In the genomic region with DNA sequence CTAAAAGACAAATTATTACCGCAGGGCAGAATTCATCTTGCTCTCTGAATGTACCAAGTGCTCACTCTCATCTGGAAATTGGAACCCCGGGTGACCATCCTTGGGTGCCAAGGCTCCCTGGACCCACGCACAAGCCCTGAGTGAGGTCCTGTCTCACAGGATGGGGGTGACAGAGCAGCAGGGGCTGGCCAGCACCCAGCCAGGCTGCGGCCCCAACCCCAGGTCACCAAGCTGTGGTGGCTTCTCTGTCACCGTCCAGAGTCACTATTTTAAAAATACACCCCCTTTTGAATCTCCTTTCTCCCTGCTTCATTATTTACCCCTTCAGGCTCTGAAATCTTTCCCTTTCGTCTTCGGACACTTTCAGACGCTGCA, we compare ENCODE assay signal across 14 cellular contexts.
A peak's percentile ranks its signal among the peaks of the same experiment; 100 is the strongest.
DNase-seq lines count a peak whose midpoint lies in the region; ATAC-seq and TF ChIP-seq lines count a peak whose summit lies in the region.
"Had no signal": no experiment of that assay in that cellular context is flagged by ENCODE, and none has a peak within 500 bp of the region (broad histone marks: within the 10 kb centered on the region; RNA-seq: fewer than 3 reads in every experiment).

No MANE protein-coding gene starts in this region.

- H2BK20ac ChIP-seq in H9 (ENCODE audit: low read depth, low read length, poor library complexity, severe bottlenecking) = no peak overlapping the region

- no peak overlapping the region for H3K4ac ChIP-seq in H9 (ENCODE audit: low read depth, low read length)

- H3K27me3 ChIP-seq in Panc1 (ENCODE audit: control insufficient read depth, insufficient read depth, low read length) (no peaks in the 10 kb centered on the region), right cardiac atrium (ENCODE audit: control insufficient read depth, insufficient read depth) (no peaks in the 10 kb centered on the region), H9 (ENCODE audit: insufficient read depth, low read length) (no peaks in the 10 kb centered on the region), lower lobe of right lung (ENCODE audit: low read depth) (no peaks in the 10 kb centered on the region)
- H3K27me3 ChIP-seq: Peyer's patch had no signal

- H4K91ac ChIP-seq in H9 (ENCODE audit: insufficient read length, low read depth, low read length) = no peak overlapping the region

- POLR2A ChIA-PET in activated CD8-positive, alpha-beta T cell treated with anti-CD3 and anti-CD28 coated beads for 36 hours (lab: Charles Lee) = interaction anchor here (0.6 kb wide), 1 partner anchor 866 kb away, joined by 3 read pairs; no protein-coding TSS in a partner anchor
- POLR2A ChIA-PET in activated CD8-positive, alpha-beta T cell treated with anti-CD3 and anti-CD28 coated beads, Interleukin-2, amount 10 ng/mL, durations not matched to agents 7 days and 5 days (lab: Charles Lee) = interaction anchor here (1.4 kb wide), 1 partner anchor 95 kb away, joined by 3 read pairs; no protein-coding TSS in a partner anchor
- POLR2A ChIA-PET in Panc1 (lab: Charles Lee) = no interaction called here

- H3K27ac ChIP-seq in Panc1 (ENCODE audit: low read length) = peak overlapping the region; percentile 88
- H3K27ac ChIP-seq in right cardiac atrium (ENCODE audit: low read length) = peak overlapping the region; percentile 87
- no peak overlapping the region for H3K27ac ChIP-seq in H9 (ENCODE audit: insufficient read length, low read depth, low read length)
- H3K27ac ChIP-seq in lower lobe of right lung = no peak overlapping the region
- H3K27ac ChIP-seq: KMS-11 had no signal

- no peak for DNase-seq in activated CD8-positive, alpha-beta T cell treated with anti-CD3 and anti-CD28 coated beads for 36 hours
- no peak for DNase-seq in activated CD8-positive, alpha-beta T cell treated with anti-CD3 and anti-CD28 coated beads, Interleukin-2, amount 10 ng/mL, durations not matched to agents 7 days and 5 days
- DNase-seq in Panc1 (ENCODE audit: low read depth, low spot score) (no peak), right cardiac atrium (no peak), H9 (no peak), lower lobe of right lung (no peak), GM19240 (ENCODE audit: insufficient read length, low spot score) (no peak)
- DNase-seq: endodermal cell, NCI-H524 had no signal

- H3K27ac Mint-ChIP-seq in activated CD8-positive, alpha-beta T cell treated with anti-CD3 and anti-CD28 coated beads for 36 hours = peak overlapping the region; percentile 20
- H3K27ac Mint-ChIP-seq in activated CD8-positive, alpha-beta T cell treated with anti-CD3 and anti-CD28 coated beads, Interleukin-2, amount 10 ng/mL, durations not matched to agents 7 days and 5 days = no peak overlapping the region
- peak overlapping the region; percentile 54 for H3K27ac Mint-ChIP-seq in stimulated activated memory B cell treated with anti-CD40 and anti-IgM and Interleukin-4, amounts not matched to agents 10 μg/mL and 1 μg/mL and 100 μg/mL, for 72 hours
- H3K27ac Mint-ChIP-seq in H9 = peak overlapping the region in 1 of 3 experiments; percentile 21; a peak in 1 of 7 replicates
- H3K27ac Mint-ChIP-seq: activated CD4-positive, alpha-beta T cell treated with anti-CD3 and anti-CD28 coated beads, Interleukin-2, amount 10 ng/mL, durations not matched to agents 7 days and 5 days; endodermal cell; natural killer cell treated with Interleukin-12 subunit alpha and Interleukin-12 subunit beta and Interleukin-15 and Interleukin-18, amount 100 ng/mL, for 72 hours had no signal

- no peaks in the 10 kb centered on the region for H3K79me2 ChIP-seq in H9 (ENCODE audit: insufficient read depth, low read length)

- no peak overlapping the region for H3K4me3 Mint-ChIP-seq in activated CD8-positive, alpha-beta T cell treated with anti-CD3 and anti-CD28 coated beads for 36 hours
- no peak overlapping the region for H3K4me3 Mint-ChIP-seq in activated CD8-positive, alpha-beta T cell treated with anti-CD3 and anti-CD28 coated beads, Interleukin-2, amount 10 ng/mL, durations not matched to agents 7 days and 5 days
- peak overlapping the region; percentile 49 for H3K4me3 Mint-ChIP-seq in stimulated activated memory B cell treated with anti-CD40 and anti-IgM and Interleukin-4, amounts not matched to agents 10 μg/mL and 1 μg/mL and 100 μg/mL, for 72 hours
- H3K4me3 Mint-ChIP-seq in H9 = no peak overlapping the region
- H3K4me3 Mint-ChIP-seq: activated CD4-positive, alpha-beta T cell treated with anti-CD3 and anti-CD28 coated beads, Interleukin-2, amount 10 ng/mL, durations not matched to agents 7 days and 5 days; endodermal cell; natural killer cell treated with Interleukin-12 subunit alpha and Interleukin-12 subunit beta and Interleukin-15 and Interleukin-18, amount 100 ng/mL, for 72 hours had no signal

- no peak overlapping the region for H2AK5ac ChIP-seq in H9 (ENCODE audit: insufficient read length, low read length)

- peaks cover 24% of the 10 kb centered on the region for H3K4me1 Mint-ChIP-seq in activated CD8-positive, alpha-beta T cell treated with anti-CD3 and anti-CD28 coated beads for 36 hours (ENCODE audit: low read depth)
- peaks cover 8% of the 10 kb centered on the region for H3K4me1 Mint-ChIP-seq in activated CD8-positive, alpha-beta T cell treated with anti-CD3 and anti-CD28 coated beads, Interleukin-2, amount 10 ng/mL, durations not matched to agents 7 days and 5 days (ENCODE audit: low read depth)
- H3K4me1 Mint-ChIP-seq in stimulated activated memory B cell treated with anti-CD40 and anti-IgM and Interleukin-4, amounts not matched to agents 10 μg/mL and 1 μg/mL and 100 μg/mL, for 72 hours = peaks cover 50% of the 10 kb centered on the region
- no peaks in the 10 kb centered on the region for H3K4me1 Mint-ChIP-seq in H9

- H3K56ac ChIP-seq in H9 (ENCODE audit: insufficient read length, low read depth, low read length) = no peak overlapping the region

- intact Hi-C loops in activated CD8-positive, alpha-beta T cell treated with anti-CD3 and anti-CD28 coated beads for 36 hours (cut with micrococcal nuclease) = no loop called here
- intact Hi-C loops in Panc1 (cut with micrococcal nuclease; ENCODE audit: unreplicated experiment) = no loop called here
- intact Hi-C loops in right cardiac atrium (cut with DNase I) = no loop called here
- intact Hi-C loops in lower lobe of right lung (cut with DNase I) = no loop called here

- no peak for ATAC-seq in activated CD8-positive, alpha-beta T cell treated with anti-CD3 and anti-CD28 coated beads for 36 hours
- no peak for ATAC-seq in activated CD8-positive, alpha-beta T cell treated with anti-CD3 and anti-CD28 coated beads, Interleukin-2, amount 10 ng/mL, durations not matched to agents 7 days and 5 days
- ATAC-seq in Panc1 = peak; percentile 26
- no peak for ATAC-seq in right cardiac atrium
- no peak for ATAC-seq in stimulated activated memory B cell treated with anti-CD40 and anti-IgM and Interleukin-4, amounts not matched to agents 10 μg/mL and 1 μg/mL and 100 μg/mL, for 72 hours
- no peak for ATAC-seq in lower lobe of right lung

- no peak for TF ChIP-seq CTCF in activated CD8-positive, alpha-beta T cell treated with anti-CD3 and anti-CD28 coated beads for 36 hours (IDR thresholded peaks at IDR 0.05)
- TF ChIP-seq CTCF in Panc1 (IDR thresholded peaks at IDR 0.05) = no peak
- no peak for TF ChIP-seq CTCF in H9 (conservative IDR thresholded peaks at IDR 0.05)
- TF ChIP-seq CTCF in lower lobe of right lung (IDR thresholded peaks at IDR 0.05) = no peak

- no peaks in the 10 kb centered on the region for H3K9me3 Mint-ChIP-seq in activated CD8-positive, alpha-beta T cell treated with anti-CD3 and anti-CD28 coated beads for 36 hours
- no peaks in the 10 kb centered on the region for H3K9me3 Mint-ChIP-seq in activated CD8-positive, alpha-beta T cell treated with anti-CD3 and anti-CD28 coated beads, Interleukin-2, amount 10 ng/mL, durations not matched to agents 7 days and 5 days (ENCODE audit: insufficient read depth)
- no peaks in the 10 kb centered on the region for H3K9me3 Mint-ChIP-seq in stimulated activated memory B cell treated with anti-CD40 and anti-IgM and Interleukin-4, amounts not matched to agents 10 μg/mL and 1 μg/mL and 100 μg/mL, for 72 hours
- H3K9me3 Mint-ChIP-seq in H9 = no peaks in the 10 kb centered on the region
- H3K9me3 Mint-ChIP-seq: activated CD4-positive, alpha-beta T cell treated with anti-CD3 and anti-CD28 coated beads, Interleukin-2, amount 10 ng/mL, durations not matched to agents 7 days and 5 days; endodermal cell; natural killer cell treated with Interleukin-12 subunit alpha and Interleukin-12 subunit beta and Interleukin-15 and Interleukin-18, amount 100 ng/mL, for 72 hours had no signal

- H2BK5ac ChIP-seq in H9 (ENCODE audit: insufficient read length, low read length) = no peak overlapping the region

- H2BK12ac ChIP-seq in H9 (ENCODE audit: insufficient read length, low read depth, low read length) = no peak overlapping the region

- CTCF ChIA-PET in activated CD8-positive, alpha-beta T cell treated with anti-CD3 and anti-CD28 coated beads for 36 hours (lab: Charles Lee) = interaction anchor here (1.4 kb wide), 1 partner anchor 27 kb away, joined by 3 read pairs; no protein-coding TSS in a partner anchor
- CTCF ChIA-PET in activated CD8-positive, alpha-beta T cell treated with anti-CD3 and anti-CD28 coated beads, Interleukin-2, amount 10 ng/mL, durations not matched to agents 7 days and 5 days (lab: Charles Lee) = no interaction called here
- CTCF ChIA-PET in Panc1 (lab: Charles Lee) = interaction anchor here (1.0 kb wide), 1 partner anchor 9 kb away, joined by 4 read pairs; no protein-coding TSS in a partner anchor

- H3K9me3 ChIP-seq in Panc1 (ENCODE audit: control insufficient read depth, insufficient read depth, low read depth, low read length) = no peaks in the 10 kb centered on the region
- H3K9me3 ChIP-seq in right cardiac atrium (ENCODE audit: control insufficient read depth, low read length) = no peaks in the 10 kb centered on the region
- H3K9me3 ChIP-seq in H9 (ENCODE audit: control insufficient read depth, low read depth, low read length) = no peaks in the 10 kb centered on the region
- H3K9me3 ChIP-seq in lower lobe of right lung = no peaks in the 10 kb centered on the region
- H3K9me3 ChIP-seq: Peyer's patch had no signal

- no peaks in the 10 kb centered on the region for H3K27me3 Mint-ChIP-seq in activated CD8-positive, alpha-beta T cell treated with anti-CD3 and anti-CD28 coated beads for 36 hours
- no peaks in the 10 kb centered on the region for H3K27me3 Mint-ChIP-seq in activated CD8-positive, alpha-beta T cell treated with anti-CD3 and anti-CD28 coated beads, Interleukin-2, amount 10 ng/mL, durations not matched to agents 7 days and 5 days (ENCODE audit: low read depth)
- H3K27me3 Mint-ChIP-seq in stimulated activated memory B cell treated with anti-CD40 and anti-IgM and Interleukin-4, amounts not matched to agents 10 μg/mL and 1 μg/mL and 100 μg/mL, for 72 hours = no peaks in the 10 kb centered on the region
- peaks cover 1% of the 10 kb centered on the region; the same call in 1 of the 2 replicates for H3K27me3 Mint-ChIP-seq in H9 (ENCODE audit: low read depth)
- H3K27me3 Mint-ChIP-seq: activated CD4-positive, alpha-beta T cell treated with anti-CD3 and anti-CD28 coated beads, Interleukin-2, amount 10 ng/mL, durations not matched to agents 7 days and 5 days; natural killer cell treated with Interleukin-12 subunit alpha and Interleukin-12 subunit beta and Interleukin-15 and Interleukin-18, amount 100 ng/mL, for 72 hours had no signal

- WGBS in right cardiac atrium = 66% methylated on average over 8 of the region's 8 CpGs
- no CpG with 5 or more reads among the region's 8 CpGs for WGBS in H9 (ENCODE audit: extremely low coverage, insufficient read length, low lambda C conversion rate)

- no peaks in the 10 kb centered on the region for H3K23me2 ChIP-seq in H9 (ENCODE audit: insufficient read length, low read depth, low read length, poor library complexity, severe bottlenecking)

- BruUV-seq in Panc1 (replicated peaks; lab: Mats Ljungman, UMichigan) = no TSS peak

- H3K4me2 ChIP-seq in H9 (ENCODE audit: insufficient read depth, insufficient read length, low read length) = no peak overlapping the region
- H3K4me2 ChIP-seq: KMS-11 had no signal

- in situ Hi-C loops in Panc1 (cut with HindIII; ENCODE audit: low pct_unique_long_range_greater_than_20kb, low sequenced_read_pairs) = no loop called here

- H3K4me3 ChIP-seq in Panc1 (ENCODE audit: low read depth in 2 of 2, low read length in 2 of 2) = peak overlapping the region in 1 of 2 experiments; percentile 29; a peak in 3 of 4 replicates
- H3K4me3 ChIP-seq in right cardiac atrium (ENCODE audit: low read length) = no peak overlapping the region
- H3K4me3 ChIP-seq in lower lobe of right lung = no peak overlapping the region
- H3K4me3 ChIP-seq: Peyer's patch had no signal

- H2BK120ac ChIP-seq in H9 (ENCODE audit: low read depth, low read length, poor library complexity, severe bottlenecking) = no peak overlapping the region

- no peak overlapping the region for H4K5ac ChIP-seq in H9 (ENCODE audit: insufficient read length, low read depth, low read length)

- H3K36me3 ChIP-seq in Panc1 (ENCODE audit: control insufficient read depth, insufficient read depth, low read length) (no peaks in the 10 kb centered on the region), lower lobe of right lung (no peaks in the 10 kb centered on the region)
- H3K36me3 ChIP-seq: Peyer's patch had no signal

- no peaks in the 10 kb centered on the region for H4K20me1 ChIP-seq in H9 (ENCODE audit: control insufficient read depth, insufficient read depth, insufficient read length)

- H3K79me1 ChIP-seq in H9 (ENCODE audit: insufficient read depth, low read depth, low read length, poor library complexity, severe bottlenecking) = no peaks in the 10 kb centered on the region

- no peak overlapping the region for H3K23ac ChIP-seq in H9 (ENCODE audit: insufficient read length, low read depth, low read length)

- no peak overlapping the region for H3K18ac ChIP-seq in H9 (ENCODE audit: insufficient read length, low read depth, low read length)

- no peak overlapping the region; the same call in 1 of the 2 replicates for H3K14ac ChIP-seq in H9 (ENCODE audit: insufficient read depth, low read length)

- H3K4me1 ChIP-seq in Panc1 (ENCODE audit: control insufficient read depth, insufficient read depth, low read length) (peaks cover 40% of the 10 kb centered on the region), right cardiac atrium (ENCODE audit: control insufficient read depth, insufficient read depth, low read length) (peaks cover 9% of the 10 kb centered on the region), H9 (ENCODE audit: insufficient read depth, low read length) (no peaks in the 10 kb centered on the region), lower lobe of right lung (peaks cover 15% of the 10 kb centered on the region)

- no peak overlapping the region for H3T11ph ChIP-seq in H9 (ENCODE audit: low read length)

- H2BK15ac ChIP-seq in H9 (ENCODE audit: low read depth, low read length) = no peak overlapping the region

- no peak overlapping the region for H3K9ac ChIP-seq in H9 (ENCODE audit: extremely low read depth, insufficient read length, low read length)
- H3K9ac ChIP-seq: KMS-11 had no signal

- no peaks in the 10 kb centered on the region for H3K36me3 Mint-ChIP-seq in activated CD8-positive, alpha-beta T cell treated with anti-CD3 and anti-CD28 coated beads for 36 hours (ENCODE audit: low read depth)
- H3K36me3 Mint-ChIP-seq in activated CD8-positive, alpha-beta T cell treated with anti-CD3 and anti-CD28 coated beads, Interleukin-2, amount 10 ng/mL, durations not matched to agents 7 days and 5 days (ENCODE audit: low read depth) = no peaks in the 10 kb centered on the region
- H3K36me3 Mint-ChIP-seq in stimulated activated memory B cell treated with anti-CD40 and anti-IgM and Interleukin-4, amounts not matched to agents 10 μg/mL and 1 μg/mL and 100 μg/mL, for 72 hours = no peaks in the 10 kb centered on the region
- H3K36me3 Mint-ChIP-seq in H9 (ENCODE audit: insufficient read depth in 1 of 3, low read depth in 3 of 3) = no peaks in the 10 kb centered on the region; a peak in 1 of 7 replicates
- H3K36me3 Mint-ChIP-seq: natural killer cell treated with Interleukin-12 subunit alpha and Interleukin-12 subunit beta and Interleukin-15 and Interleukin-18, amount 100 ng/mL, for 72 hours had no signal

- no peak overlapping the region for H2AFZ ChIP-seq in H9 (ENCODE audit: low read length)

- no peak overlapping the region for H4K8ac ChIP-seq in H9 (replicated peaks; ENCODE audit: insufficient read length, low read depth, low read length)

Comparison
In these comparisons a context has a peak if more than half of its experiments do, and no peak if none do; other contexts are left out.
1. H3K27ac ChIP-seq: peak in Panc1 (single experiment) and right cardiac atrium (single experiment); none in H9 (single experiment) and lower lobe of right lung (single experiment).